Comparison of ENCODE assay signal across 13 cellular contexts in genomic region chr7:138023618-138024333, GRCh38. TPM values are rescaled to one million over a fixed set of nuclear protein-coding genes. Genes with fewer than 3 reads are reported as not detected.
A peak's percentile ranks its signal among the peaks of the same experiment; 100 is the strongest.
DNase-seq lines count a peak whose midpoint lies in the region; ATAC-seq and TF ChIP-seq lines count a peak whose summit lies in the region.
"Had no signal": no experiment of that assay in that cellular context is flagged by ENCODE, and none has a peak within 500 bp of the region (broad histone marks: within the 10 kb centered on the region; RNA-seq: fewer than 3 reads in every experiment).

No MANE protein-coding gene starts in this region.

- H3K9me3 Mint-ChIP-seq in effector memory CD8-positive, alpha-beta T cell, result no peaks in the 10 kb centered on the region

- H3K4me3 Mint-ChIP-seq in effector memory CD8-positive, alpha-beta T cell, result no peak overlapping the region
- H3K4me3 Mint-ChIP-seq: CD8-positive, alpha-beta T cell had no signal

- no peaks in the 10 kb centered on the region for H3K36me3 ChIP-seq in BE2C
- H3K36me3 ChIP-seq: ovary had no signal

- no peak for TF ChIP-seq CTCF in GM10248 (IDR thresholded peaks at IDR 0.05; ENCODE audit: control extremely low read depth, extremely low read depth, low read depth, missing control alignments)
- no peak for TF ChIP-seq CTCF in BE2C (IDR thresholded peaks at IDR 0.05; ENCODE audit: low read depth, low read length)

- H3K27me3 Mint-ChIP-seq in effector memory CD8-positive, alpha-beta T cell, result peaks cover 3 to 19% of the 10 kb centered on the region in 2 donors

- ATAC-seq in GM18907 (IDR thresholded peaks at IDR 0.05; ENCODE audit: unreplicated experiment) (peak; percentile 75), HG02642 (IDR thresholded peaks at IDR 0.05; ENCODE audit: poor library complexity, unreplicated experiment) (peak; percentile 79), HG03558 (IDR thresholded peaks at IDR 0.05; ENCODE audit: extremely low read depth, unreplicated experiment) (peak; percentile 72)
- no peak for ATAC-seq in effector memory CD8-positive, alpha-beta T cell (replicated peaks)
- ATAC-seq: CD8-positive, alpha-beta T cell had no signal

- DNase-seq in GM10248 (ENCODE audit: extremely low spot score), result peak; percentile 55
- no peak for DNase-seq in effector memory CD8-positive, alpha-beta T cell
- DNase-seq in mesenteric fat pad (ENCODE audit: low spot score), result no peak
- no peak for DNase-seq in NCI-H2107 (lab: John Stamatoyannopoulos, UW)
- DNase-seq in BE2C, result no peak
- DNase-seq: CD8-positive, alpha-beta T cell; effector memory CD4-positive, alpha-beta T cell; HCEC 1CT; NCI-H187; ovary had no signal

- no peak overlapping the region for H3K27ac Mint-ChIP-seq in effector memory CD8-positive, alpha-beta T cell
- H3K27ac Mint-ChIP-seq: CD8-positive, alpha-beta T cell had no signal

- no peaks in the 10 kb centered on the region for H3K27me3 ChIP-seq in BE2C
- H3K27me3 ChIP-seq: ovary had no signal

- CTCF ChIA-PET in GM10248 (lab: Yijun Ruan, JAX), result interaction anchor here (0.9 to 13.4 kb wide), 8 partner anchors 8 to 715 kb away, joined by 3 to 219 read pairs (median 4); partner anchors contain the start of gene CREB3L2

- H3K9me3 ChIP-seq in BE2C, result no peaks in the 10 kb centered on the region
- H3K9me3 ChIP-seq: ovary had no signal

- H3K4me3 ChIP-seq in BE2C (ENCODE audit: low read depth, low read length), result no peak overlapping the region
- H3K4me3 ChIP-seq: ovary had no signal

- H3K4me1 Mint-ChIP-seq in effector memory CD8-positive, alpha-beta T cell (ENCODE audit: low read depth in 2 of 2), result no peaks in the 10 kb centered on the region

- no peaks in the 10 kb centered on the region for H3K4me1 ChIP-seq in BE2C

- no peaks in the 10 kb centered on the region for H3K36me3 Mint-ChIP-seq in effector memory CD8-positive, alpha-beta T cell (ENCODE audit: insufficient read depth)
- H3K36me3 Mint-ChIP-seq: CD8-positive, alpha-beta T cell had no signal

- POLR2A ChIA-PET in GM10248 (lab: Yijun Ruan, JAX), result no interaction called here

RNA-seq across cellular contexts. Expression of gene CREB3L2, which starts 21.9 kb away (rescaled TPM):
- 175 TPM for total RNA-seq in mesenteric fat pad
- polyA plus RNA-seq in BE2C (2012; ENCODE audit: insufficient read depth, insufficient read length, low read depth), result 9.6 TPM

RNA-seq across cellular contexts. Expression of gene AKR1D1, which starts 52.5 kb away (rescaled TPM):
- total RNA-seq in mesenteric fat pad, result not detected
- polyA plus RNA-seq in BE2C (2012; ENCODE audit: insufficient read depth, insufficient read length, low read depth), result 0.31 TPM
- total RNA-seq: CD8-positive, alpha-beta T cell; ovary had no signal
- polyA plus RNA-seq: ovary had no signal
